17 cellular contexts compared by ENCODE assay signal in the genomic region with DNA sequence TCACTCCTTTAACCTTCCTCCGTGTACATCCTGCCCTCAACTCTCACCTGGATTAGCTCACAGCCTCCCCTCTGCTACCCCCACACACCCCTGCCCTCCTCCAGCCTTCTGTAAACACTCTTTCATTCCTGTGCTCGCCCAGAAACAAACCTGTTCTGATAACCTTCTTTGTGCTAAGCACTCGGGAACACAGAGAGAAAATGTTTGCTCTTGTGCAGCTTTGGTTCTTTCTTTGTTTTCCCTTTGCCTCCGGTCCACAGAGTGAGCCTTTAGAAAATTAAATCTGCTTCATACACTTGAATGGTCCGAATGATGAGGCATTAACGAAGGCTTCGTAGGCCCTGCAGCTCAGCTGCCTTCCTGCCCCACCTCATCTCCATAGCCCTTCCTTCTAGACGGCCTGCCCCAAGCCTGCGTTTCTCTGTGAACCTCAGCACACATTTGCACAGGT. TPM values are rescaled to one million over a fixed set of nuclear protein-coding genes. Genes with fewer than 3 reads are reported as not detected.
A peak's percentile ranks its signal among the peaks of the same experiment; 100 is the strongest.
DNase-seq lines count a peak whose midpoint lies in the region; ATAC-seq, FAIRE-seq and TF ChIP-seq lines count a peak whose summit lies in the region.
"Had no signal": no experiment of that assay in that cellular context is flagged by ENCODE, and none has a peak within 500 bp of the region (broad histone marks: within the 10 kb centered on the region; RNA-seq: fewer than 3 reads in every experiment).

No MANE protein-coding gene starts in this region.

- peak overlapping the region; percentile 42 for H3K9ac ChIP-seq in endodermal cell (ENCODE audit: extremely low read depth, low read length, poor library complexity, severe bottlenecking)
- no peak overlapping the region for H3K9ac ChIP-seq in neural progenitor cell

- H3K9me3 ChIP-seq in Caco-2: peaks cover 6% of the 10 kb centered on the region
- peaks cover 20% of the 10 kb centered on the region for H3K9me3 ChIP-seq in endodermal cell (ENCODE audit: control insufficient read depth, low read length)
- peaks cover under 1% of the 10 kb centered on the region for H3K9me3 ChIP-seq in neural progenitor cell (ENCODE audit: low read depth)
- H3K9me3 ChIP-seq: ovary had no signal

- no peaks in the 10 kb centered on the region for H3K79me2 ChIP-seq in neural progenitor cell (ENCODE audit: low read depth)

- H3K4me1 ChIP-seq in Caco-2 (peaks cover 20% of the 10 kb centered on the region), endodermal cell (ENCODE audit: control insufficient read depth, insufficient read depth, low read length) (peaks cover 4% of the 10 kb centered on the region), neural progenitor cell (peaks cover 27% of the 10 kb centered on the region)
- H3K4me1 ChIP-seq: HAP-1 had no signal

- H4K20me1 ChIP-seq in neural progenitor cell (ENCODE audit: low read depth): no peaks in the 10 kb centered on the region

- H3F3A ChIP-seq in neural progenitor cell (ENCODE audit: low read depth): peaks cover 16% of the 10 kb centered on the region

- H3K4me3 Mint-ChIP-seq in Caco-2 (ENCODE audit: unreplicated experiment): peak overlapping the region; percentile 61
- peak overlapping the region; percentile 28 for H3K4me3 Mint-ChIP-seq in endodermal cell
- peak overlapping the region; percentile 48 for H3K4me3 Mint-ChIP-seq in neural progenitor cell
- H3K4me3 Mint-ChIP-seq: activated CD8-positive, alpha-beta T cell treated with anti-CD3 and anti-CD28 coated beads for 36 hours; CD4-positive, alpha-beta memory T cell; stimulated activated memory B cell treated with anti-CD40 and anti-IgM and Interleukin-4, amounts not matched to agents 10 μg/mL and 1 μg/mL and 100 μg/mL, for 72 hours had no signal

- peak overlapping the region; percentile 76 for H2AFZ ChIP-seq in neural progenitor cell (replicated peaks)

- intact Hi-C loops in Caco-2 (cut with micrococcal nuclease; ENCODE audit: unreplicated experiment): no loop called here

- CTCF ChIA-PET in Caco-2 (lab: Charles Lee): interaction anchor here (0.9 to 1.3 kb wide), 2 partner anchors 12 to 128 kb away, joined by 3 to 4 read pairs; no protein-coding TSS in a partner anchor

- peaks cover 15% of the 10 kb centered on the region for H3K9me3 Mint-ChIP-seq in Caco-2 (ENCODE audit: unreplicated experiment)
- peaks cover 15% of the 10 kb centered on the region for H3K9me3 Mint-ChIP-seq in endodermal cell
- peaks cover 12% of the 10 kb centered on the region for H3K9me3 Mint-ChIP-seq in neural progenitor cell

- peak overlapping the region; percentile 14 for H3K4me3 ChIP-seq in Caco-2 (ENCODE audit: low read depth, low read length)
- peak overlapping the region; percentile 66 for H3K4me3 ChIP-seq in endodermal cell (ENCODE audit: low read length)
- no peak overlapping the region for H3K4me3 ChIP-seq in neural progenitor cell
- H3K4me3 ChIP-seq: HAP-1, ovary had no signal

- TF ChIP-seq CTCF in Caco-2 (IDR thresholded peaks at IDR 0.05; ENCODE audit: insufficient read depth in 1 of 2, low read depth in 1 of 2, low read length in 1 of 2, severe bottlenecking in 1 of 2, unreplicated experiment in 1 of 2) (no peak), endodermal cell (conservative IDR thresholded peaks at IDR 0.05) (no peak), neural progenitor cell (IDR thresholded peaks at IDR 0.05) (no peak)

- peak overlapping the region; percentile 77 for H3K27ac Mint-ChIP-seq in Caco-2 (ENCODE audit: unreplicated experiment)
- peak overlapping the region; percentile 92 for H3K27ac Mint-ChIP-seq in endodermal cell
- peak overlapping the region; percentile 61 for H3K27ac Mint-ChIP-seq in neural progenitor cell
- H3K27ac Mint-ChIP-seq: activated CD8-positive, alpha-beta T cell treated with anti-CD3 and anti-CD28 coated beads for 36 hours; stimulated activated memory B cell treated with anti-CD40 and anti-IgM and Interleukin-4, amounts not matched to agents 10 μg/mL and 1 μg/mL and 100 μg/mL, for 72 hours had no signal

- FAIRE-seq in GM19239 (lab: Jason Lieb, UNC): no peak

- H3K27me3 ChIP-seq in Caco-2 (replicated peaks; ENCODE audit: control insufficient read depth, insufficient read depth, low read length): no peaks in the 10 kb centered on the region
- H3K27me3 ChIP-seq in endodermal cell (ENCODE audit: control insufficient read depth, insufficient read depth, low read length, poor library complexity, severe bottlenecking): no peaks in the 10 kb centered on the region
- H3K27me3 ChIP-seq in neural progenitor cell: no peaks in the 10 kb centered on the region
- H3K27me3 ChIP-seq: ovary had no signal

- DNase-seq in Caco-2 (peak; percentile 73 to 87), NCI-H2029 (lab: John Stamatoyannopoulos, UW) (peak; percentile 20), endodermal cell (peak; percentile 65), neural progenitor cell (ENCODE audit: low spot score) (peak; percentile 68), NCI-H2107 treated with DMSO at 0.1 percent for 48 hours (lab: John Stamatoyannopoulos, UW; ENCODE audit: unreplicated experiment) (no peak), GM19239 (ENCODE audit: insufficient read length, low spot score) (no peak)
- DNase-seq in activated CD4-positive, alpha-beta T cell treated with anti-CD3 and anti-CD28 coated beads, Interleukin-2, amount 50 U/mL, for 1 hour: no peak
- DNase-seq: activated CD8-positive, alpha-beta T cell treated with anti-CD3 and anti-CD28 coated beads for 36 hours; amygdala; CD4-positive, alpha-beta memory T cell; NCI-H1092 treated with DMSO at 0.1 percent for 48 hours; NCI-H524; ovary had no signal

- H3K27ac ChIP-seq in endodermal cell (ENCODE audit: low read depth, low read length) (no peak overlapping the region), neural progenitor cell (peak overlapping the region; percentile 85)
- H3K27ac ChIP-seq: epithelial cell of prostate, ovary had no signal

- peak overlapping the region; percentile 57 for H3K4me2 ChIP-seq in neural progenitor cell

- WGBS in endodermal cell (ENCODE audit: insufficient coverage in 1 of 2, insufficient read length in 1 of 2), 2 experiments: 40 to 43% methylated on average over 6 to 9 of the region's 9 CpGs

- H3K27me3 Mint-ChIP-seq in Caco-2 (ENCODE audit: insufficient read depth, unreplicated experiment) (no peaks in the 10 kb centered on the region), endodermal cell (ENCODE audit: insufficient read depth) (no peaks in the 10 kb centered on the region), neural progenitor cell (ENCODE audit: insufficient read depth, low read depth) (peaks cover 4% of the 10 kb centered on the region)
- H3K27me3 Mint-ChIP-seq: activated CD8-positive, alpha-beta T cell treated with anti-CD3 and anti-CD28 coated beads for 36 hours; stimulated activated memory B cell treated with anti-CD40 and anti-IgM and Interleukin-4, amounts not matched to agents 10 μg/mL and 1 μg/mL and 100 μg/mL, for 72 hours had no signal

- BruUV-seq in Caco-2 (replicated peaks; lab: Mats Ljungman, UMichigan): no TSS peak

- no peaks in the 10 kb centered on the region for H3K36me3 ChIP-seq in Caco-2 (ENCODE audit: control insufficient read depth, insufficient read depth, low read length)
- H3K36me3 ChIP-seq in endodermal cell (ENCODE audit: control insufficient read depth, insufficient read depth, low read length): no peaks in the 10 kb centered on the region
- no peaks in the 10 kb centered on the region for H3K36me3 ChIP-seq in neural progenitor cell
- H3K36me3 ChIP-seq: HAP-1, ovary had no signal

- no peak for ATAC-seq in HG03521 (IDR thresholded peaks at IDR 0.05; ENCODE audit: unreplicated experiment)
- ATAC-seq: activated CD8-positive, alpha-beta T cell treated with anti-CD3 and anti-CD28 coated beads for 36 hours; stimulated activated memory B cell treated with anti-CD40 and anti-IgM and Interleukin-4, amounts not matched to agents 10 μg/mL and 1 μg/mL and 100 μg/mL, for 72 hours had no signal

- H3K36me3 Mint-ChIP-seq in Caco-2 (ENCODE audit: insufficient read depth, unreplicated experiment) (no peaks in the 10 kb centered on the region), endodermal cell (ENCODE audit: low read depth) (no peaks in the 10 kb centered on the region), neural progenitor cell (no peaks in the 10 kb centered on the region)
- H3K36me3 Mint-ChIP-seq: CD4-positive, alpha-beta memory T cell; stimulated activated memory B cell treated with anti-CD40 and anti-IgM and Interleukin-4, amounts not matched to agents 10 μg/mL and 1 μg/mL and 100 μg/mL, for 72 hours had no signal

- peaks cover 21% of the 10 kb centered on the region for H3K4me1 Mint-ChIP-seq in Caco-2 (ENCODE audit: low read depth, unreplicated experiment)
- H3K4me1 Mint-ChIP-seq in endodermal cell: peaks cover 22% of the 10 kb centered on the region
- H3K4me1 Mint-ChIP-seq in neural progenitor cell: peaks cover 8% of the 10 kb centered on the region
- H3K4me1 Mint-ChIP-seq: stimulated activated memory B cell treated with anti-CD40 and anti-IgM and Interleukin-4, amounts not matched to agents 10 μg/mL and 1 μg/mL and 100 μg/mL, for 72 hours had no signal

- POLR2A ChIA-PET in Caco-2 (lab: Charles Lee): interaction anchor here (0.5 to 1.4 kb wide), 3 partner anchors 137 to 290 kb away, joined by 3 to 4 read pairs (median 4); a partner anchor contains a TSS

RNA-seq across cellular contexts. Expression of a gene that starts 6.6 kb away (rescaled TPM):
- total RNA-seq in Caco-2 (2022) (84.5 and 87.9 TPM in 2 replicates), endodermal cell (10 to 100 TPM; 85.2 to 94.1 TPM), neural progenitor cell (ENCODE audit: low replicate concordance) (105 and 175 TPM in 2 replicates)
- polyA plus RNA-seq in endodermal cell (2013, experiment 1 of 2): 59.2 TPM
- polyA plus RNA-seq in endodermal cell (2013, experiment 2 of 2): 61.1 TPM

Comparison
In these comparisons a context has a peak if more than half of its experiments do, and no peak if none do; other contexts are left out.
1. DNase-seq: peak in Caco-2 (2 of 2), NCI-H2029 (single experiment), endodermal cell (single experiment) and neural progenitor cell (single experiment); none in NCI-H2107 treated with DMSO at 0.1 percent for 48 hours (single experiment), activated CD4-positive, alpha-beta T cell treated with anti-CD3 and anti-CD28 coated beads, Interleukin-2, amount 50 U/mL, for 1 hour (single experiment) and GM19239 (single experiment).
2. Peak in every context shown above with its lines, with median percentiles within 50 percentile points of each other: H3K27ac Mint-ChIP-seq and H3K4me3 Mint-ChIP-seq.